Comparison of ENCODE assay signal across 8 cellular contexts in the genomic region with DNA sequence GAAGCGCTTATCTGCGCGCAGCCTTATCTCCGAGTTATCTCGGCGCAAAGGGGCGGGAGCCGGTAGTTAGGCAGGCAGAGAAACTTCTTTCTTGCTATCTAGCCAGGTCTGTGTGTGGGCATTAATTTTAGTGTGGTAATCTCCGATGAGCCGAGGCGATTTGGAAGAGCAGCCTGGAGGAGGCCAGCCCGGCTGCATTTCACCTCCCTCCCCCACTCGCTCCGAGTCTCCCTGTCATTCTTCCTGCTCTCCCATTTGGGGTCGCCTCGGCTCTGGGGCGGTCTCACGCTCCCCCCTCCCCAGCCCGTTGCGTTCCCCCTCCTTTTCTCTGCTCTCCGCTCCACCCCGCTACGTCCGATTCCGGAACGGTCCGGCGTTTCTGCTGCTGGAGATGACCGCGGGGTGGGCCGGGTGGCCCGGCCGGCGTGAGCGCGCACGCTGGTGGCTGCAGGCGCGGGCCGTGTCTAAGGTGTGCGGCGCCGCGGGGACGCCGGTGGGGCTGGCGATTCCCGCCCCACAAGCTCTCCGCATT. TPM values are rescaled to one million over a fixed set of nuclear protein-coding genes. Genes with fewer than 3 reads are reported as not detected.
DNase-seq lines count a peak whose midpoint lies in the region; ATAC-seq and TF ChIP-seq lines count a peak whose summit lies in the region.

No MANE protein-coding gene starts in this region.

- peaks cover 13% of the 10 kb centered on the region for H3K4me1 Mint-ChIP-seq in CD4-positive, alpha-beta T cell (ENCODE audit: low read depth)
- H3K4me1 Mint-ChIP-seq in activated T-helper 17 cell treated with anti-CD3 and anti-CD28 coated beads, Interleukin-2, amount 50 U/mL, for 72 hours = no peaks in the 10 kb centered on the region

- no peaks in the 10 kb centered on the region for H3K9me3 Mint-ChIP-seq in CD4-positive, alpha-beta T cell
- no peaks in the 10 kb centered on the region for H3K9me3 Mint-ChIP-seq in activated T-helper 17 cell treated with anti-CD3 and anti-CD28 coated beads, Interleukin-2, amount 50 U/mL, for 72 hours

- H3K27me3 Mint-ChIP-seq in CD4-positive, alpha-beta T cell = peaks cover 81% of the 10 kb centered on the region
- H3K27me3 Mint-ChIP-seq in activated T-helper 17 cell treated with anti-CD3 and anti-CD28 coated beads, Interleukin-2, amount 50 U/mL, for 72 hours = peaks cover 37% of the 10 kb centered on the region

- CTCF ChIA-PET in CD4-positive, alpha-beta T cell (lab: Charles Lee) = no interaction called here

- H3K27ac ChIP-seq in CD4-positive, alpha-beta T cell (ENCODE audit: low read depth, low read length) = no peak overlapping the region
- peak overlapping the region; percentile 99 to 100 for H3K27ac ChIP-seq in right atrium auricular region

- TF ChIP-seq CTCF in CD4-positive, alpha-beta T cell (IDR thresholded peaks at IDR 0.05) = no peak
- TF ChIP-seq CTCF in right atrium auricular region (IDR thresholded peaks at IDR 0.05) = no peak

- no peak overlapping the region for H3K27ac Mint-ChIP-seq in CD4-positive, alpha-beta T cell
- no peak overlapping the region for H3K27ac Mint-ChIP-seq in activated T-helper 17 cell treated with anti-CD3 and anti-CD28 coated beads, Interleukin-2, amount 50 U/mL, for 72 hours

- peaks cover 0 to 21% of the 10 kb centered on the region in 2 donors for H3K4me1 ChIP-seq in right atrium auricular region

- peaks cover 36% of the 10 kb centered on the region for H3K36me3 ChIP-seq in right atrium auricular region

- H3K4me3 ChIP-seq in right atrium auricular region (peak overlapping the region; percentile 87 to 95), skeletal muscle cell (ENCODE audit: low read depth, low read length) (peak overlapping the region; percentile 76)

- H3K4me3 Mint-ChIP-seq in CD4-positive, alpha-beta T cell = peak overlapping the region; percentile 82
- H3K4me3 Mint-ChIP-seq in activated T-helper 17 cell treated with anti-CD3 and anti-CD28 coated beads, Interleukin-2, amount 50 U/mL, for 72 hours = peak overlapping the region; percentile 75

- POLR2A ChIA-PET in CD4-positive, alpha-beta T cell (lab: Charles Lee) = no interaction called here

- ATAC-seq in CD4-positive, alpha-beta T cell (ENCODE audit: poor library complexity) = no peak
- ATAC-seq in HG02798 (IDR thresholded peaks at IDR 0.05; ENCODE audit: poor library complexity, unreplicated experiment) = peak; percentile 10
- ATAC-seq in activated T-helper 17 cell treated with anti-CD3 and anti-CD28 coated beads, Interleukin-2, amount 50 U/mL, for 72 hours (replicated peaks) = no peak

- no peaks in the 10 kb centered on the region for H3K36me3 Mint-ChIP-seq in CD4-positive, alpha-beta T cell (ENCODE audit: low read depth)
- H3K36me3 Mint-ChIP-seq in activated T-helper 17 cell treated with anti-CD3 and anti-CD28 coated beads, Interleukin-2, amount 50 U/mL, for 72 hours (ENCODE audit: low read depth) = peaks cover 4% of the 10 kb centered on the region

- no peaks in the 10 kb centered on the region for H3K9me3 ChIP-seq in CD4-positive, alpha-beta T cell (ENCODE audit: control insufficient read depth, low read length)
- no peaks in the 10 kb centered on the region for H3K9me3 ChIP-seq in right atrium auricular region

- H3K27me3 ChIP-seq in CD4-positive, alpha-beta T cell (ENCODE audit: control insufficient read depth, insufficient read depth, low read length) = peaks cover 91% of the 10 kb centered on the region
- H3K27me3 ChIP-seq in right atrium auricular region = no peaks in the 10 kb centered on the region

- intact Hi-C loops in CD4-positive, alpha-beta T cell (cut with DNase I, micrococcal nuclease) = loop anchor here in 1 of 2 experiments (5.0 to 10.0 kb wide), 2 partner anchors 55 to 392 kb away; no protein-coding TSS in a partner anchor

- DNase-seq in CD4-positive, alpha-beta T cell = no peak
- DNase-seq in right atrium auricular region (ENCODE audit: low spot score) = no peak
- no peak for DNase-seq in skeletal muscle cell (ENCODE audit: low read depth)
- DNase-seq in SKM-1 (lab: John Stamatoyannopoulos, UW; ENCODE audit: unreplicated experiment) = no peak
- DNase-seq in DMS 273 (lab: John Stamatoyannopoulos, UW; ENCODE audit: unreplicated experiment) = no peak
- DNase-seq in activated CD8-positive, alpha-beta memory T cell treated with anti-CD3 and anti-CD28 coated beads for 24 hours = no peak

RNA-seq across cellular contexts. Expression of gene GATA6, which starts 0.6 kb away (rescaled TPM):
- under 1 TPM; 0.08 to 0.14 TPM for total RNA-seq in CD4-positive, alpha-beta T cell
- not detected for total RNA-seq in activated T-helper 17 cell treated with anti-CD3 and anti-CD28 coated beads, Interleukin-2, amount 50 U/mL, for 72 hours
- 10 to 100 TPM; 88.7 to 95.5 TPM for total RNA-seq in right atrium auricular region

Comparison
In these comparisons a context has a peak if more than half of its experiments do, and no peak if none do; other contexts are left out.
1. RNA of gene GATA6, which starts 0.6 kb away (total RNA-seq): 88.7 to 95.5 TPM in right atrium auricular region; 0.08 to 0.14 TPM in CD4-positive, alpha-beta T cell and not detected in activated T-helper 17 cell treated with anti-CD3 and anti-CD28 coated beads, Interleukin-2, amount 50 U/mL, for 72 hours; every median in the first group is over 10 times any median in the second.